23 cellular contexts compared by ENCODE assay signal in the genomic region with DNA sequence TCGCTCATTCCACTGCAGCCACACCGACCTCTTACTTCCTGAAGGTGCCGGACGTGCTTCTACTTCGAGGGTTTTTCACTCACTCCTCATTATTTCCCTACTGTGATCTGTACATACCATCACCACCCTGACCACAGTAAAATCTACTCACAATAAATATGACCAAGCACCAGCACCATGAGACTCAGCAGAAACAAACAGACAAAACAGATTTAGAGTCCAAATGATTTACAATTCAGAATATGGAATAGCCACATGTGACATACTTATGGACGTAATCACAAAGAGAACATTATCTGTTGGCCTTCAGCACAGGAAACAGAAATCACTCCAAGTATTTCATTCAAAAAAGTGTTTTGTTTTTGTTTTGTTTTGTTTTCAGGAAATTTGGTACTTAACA.
"Had no signal": no experiment of that assay in that cellular context is flagged by ENCODE, and none has a peak within 500 bp of the region (broad histone marks: within the 10 kb centered on the region; RNA-seq: fewer than 3 reads in every experiment).

No MANE protein-coding gene starts in this region.

- H3K4me3 ChIP-seq: coronary artery, dorsolateral prefrontal cortex, esophagus muscularis mucosa, mucosa of descending colon, ovary, right atrium auricular region, sigmoid colon, skin epidermis, testis, tibial nerve, upper lobe of right lung, vagina had no signal

- DNase-seq: dorsolateral prefrontal cortex; effector CD8-positive, alpha-beta T cell; foreskin keratinocyte; head of caudate nucleus; hypothalamus; islet precursor cell; mucosa of descending colon; naive thymus-derived CD8-positive, alpha-beta T cell; nucleus accumbens; ovary; sigmoid colon; stimulated activated CD4-positive, alpha-beta T cell treated with anti-CD3 and anti-CD28 coated beads, Interleukin-2, amount 100 ng/mL, for 24 hours; stimulated activated CD4-positive, alpha-beta T cell treated with anti-CD3 and anti-CD28 coated beads, Interleukin-4, amount 100 ng/mL, for 4 hours; stimulated activated naive B cell treated with anti-CD40 and anti-IgM and Interleukin-4, amounts not matched to agents 10 μg/mL and 1 μg/mL and 100 μg/mL, for 72 hours; stimulated activated naive CD8-positive, alpha-beta T cell treated with anti-CD3 and anti-CD28 coated beads, Interleukin-15, amount 100 ng/mL, for 72 hours; testis; upper lobe of right lung had no signal

- H3K36me3 ChIP-seq: esophagus muscularis mucosa, ovary, right atrium auricular region, sigmoid colon, tibial nerve, upper lobe of right lung, vagina had no signal

- H3K4me1 ChIP-seq: esophagus muscularis mucosa, foreskin keratinocyte, right atrium auricular region, sigmoid colon, testis, tibial nerve, upper lobe of right lung, vagina had no signal

- H3K27me3 ChIP-seq: ovary, right atrium auricular region, sigmoid colon, testis, tibial nerve, upper lobe of right lung, vagina had no signal

- H3K9me3 ChIP-seq: esophagus muscularis mucosa, mucosa of descending colon, ovary, right atrium auricular region, sigmoid colon, testis, tibial nerve, upper lobe of right lung, vagina had no signal
